ENCODE assay signal across 1 cellular context in genomic region chr9:27888661-27889295, GRCh38.
TF ChIP-seq lines count a peak whose summit lies in the region.

No MANE protein-coding gene starts in this region.

TF ChIP-seq in IMR-90, 13 proteins besides CTCF, POLR2A, EP300 and RAD21 (continued from another document):
- TF ChIP-seq ELK1 (IDR thresholded peaks at IDR 0.05; ENCODE audit: borderline replicate concordance, low read depth, low read length) = no peak
- no peak for TF ChIP-seq CEBPB (IDR thresholded peaks at IDR 0.05; ENCODE audit: low read depth, low read length)
- TF ChIP-seq CHD1 (IDR thresholded peaks at IDR 0.05; ENCODE audit: low read depth, low read length) = no peak
- no peak for TF ChIP-seq MXI1 (IDR thresholded peaks at IDR 0.05; ENCODE audit: borderline replicate concordance, low read depth, low read length)
